ENCODE assay signal across 8 cellular contexts in the genomic region with DNA sequence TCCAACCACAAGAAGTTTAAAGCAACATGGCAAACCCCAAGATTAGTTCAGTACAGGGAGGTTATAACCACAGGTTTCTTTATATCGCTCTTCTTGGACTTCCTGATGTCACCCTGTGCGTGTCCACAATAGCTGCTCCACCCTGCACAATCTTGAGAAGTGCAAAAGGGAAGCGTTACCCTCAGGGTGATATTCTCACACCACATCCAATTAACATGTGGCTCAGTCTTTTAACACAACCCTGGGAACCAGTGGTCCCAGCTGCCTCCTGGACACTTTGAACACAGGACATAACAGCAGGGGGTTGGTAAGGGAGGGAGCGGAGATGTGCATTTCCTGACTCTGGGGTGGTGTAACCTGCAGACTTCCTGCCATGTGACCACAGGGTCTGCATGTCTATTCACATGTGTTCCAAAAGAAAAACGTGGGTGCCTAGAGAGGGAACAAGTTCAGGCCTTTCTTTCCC.
DNase-seq lines count a peak whose midpoint lies in the region; ATAC-seq and TF ChIP-seq lines count a peak whose summit lies in the region.

No MANE protein-coding gene starts in this region.

- no peaks in the 10 kb centered on the region for H3K36me3 ChIP-seq in ovary

- H3K4me1 Mint-ChIP-seq in stimulated activated naive B cell treated with anti-CD40 and anti-IgM and Interleukin-4, amounts not matched to agents 10 μg/mL and 1 μg/mL and 100 μg/mL, for 72 hours, result peaks cover 16 to 43% of the 10 kb centered on the region in 2 donors

- peak; percentile 97 for ATAC-seq in GM19455 (IDR thresholded peaks at IDR 0.05; ENCODE audit: unreplicated experiment)
- peak; percentile 94 for ATAC-seq in HG03520 (IDR thresholded peaks at IDR 0.05; ENCODE audit: unreplicated experiment)
- ATAC-seq in left cardiac atrium, result peak; percentile 40 to 49
- ATAC-seq in stimulated activated naive B cell treated with anti-CD40 and anti-IgM and Interleukin-4, amounts not matched to agents 10 μg/mL and 1 μg/mL and 100 μg/mL, for 72 hours (replicated peaks), result peak; percentile 97 to 98

- peak overlapping the region; percentile 97 for H3K27ac Mint-ChIP-seq in stimulated activated naive B cell treated with anti-CD40 and anti-IgM and Interleukin-4, amounts not matched to agents 10 μg/mL and 1 μg/mL and 100 μg/mL, for 72 hours

- H3K27me3 Mint-ChIP-seq in stimulated activated naive B cell treated with anti-CD40 and anti-IgM and Interleukin-4, amounts not matched to agents 10 μg/mL and 1 μg/mL and 100 μg/mL, for 72 hours, result no peaks in the 10 kb centered on the region

- 77 to 80% (median 79%) methylated on average over 5 of the region's 5 CpGs for WGBS in ovary, 3 donors

- H3K27me3 ChIP-seq in ovary, result no peaks in the 10 kb centered on the region

- peaks cover 2% of the 10 kb centered on the region for H3K4me1 ChIP-seq in ovary (ENCODE audit: insufficient read depth)

- H3K9me3 ChIP-seq in ovary, result no peaks in the 10 kb centered on the region

- peaks cover 14 to 21% of the 10 kb centered on the region in 2 donors for H3K36me3 Mint-ChIP-seq in stimulated activated naive B cell treated with anti-CD40 and anti-IgM and Interleukin-4, amounts not matched to agents 10 μg/mL and 1 μg/mL and 100 μg/mL, for 72 hours

- H3K4me3 ChIP-seq in ovary, result no peak overlapping the region

- intact Hi-C loops in left cardiac atrium (cut with DNase I), result no loop called here
- intact Hi-C loops in ovary (cut with DNase I), result no loop called here

- DNase-seq in CD1c-positive myeloid dendritic cell (ENCODE audit: extremely low spot score), result peak; percentile 77
- peak; percentile 32 to 42 for DNase-seq in activated CD4-positive, alpha-beta T cell treated with anti-CD3 and anti-CD28 coated beads, Interleukin-2, amount 50 U/mL, for 48 hours
- DNase-seq in left cardiac atrium, result peak; percentile 26
- peak; percentile 56 for DNase-seq in stimulated activated naive B cell treated with anti-CD40 and anti-IgM and Interleukin-4, amounts not matched to agents 10 μg/mL and 1 μg/mL and 100 μg/mL, for 72 hours
- no peak for DNase-seq in ovary
- no peak for DNase-seq in NCI-H1436 treated with DMSO at 0.1 percent for 48 hours (lab: John Stamatoyannopoulos, UW)

- H3K27ac ChIP-seq in ovary, result no peak overlapping the region

- H3K9me3 Mint-ChIP-seq in stimulated activated naive B cell treated with anti-CD40 and anti-IgM and Interleukin-4, amounts not matched to agents 10 μg/mL and 1 μg/mL and 100 μg/mL, for 72 hours, result no peaks in the 10 kb centered on the region

- H3K4me3 Mint-ChIP-seq in stimulated activated naive B cell treated with anti-CD40 and anti-IgM and Interleukin-4, amounts not matched to agents 10 μg/mL and 1 μg/mL and 100 μg/mL, for 72 hours, result peak overlapping the region; percentile 73 to 79

- no peak for TF ChIP-seq EP300 in ovary (IDR thresholded peaks at IDR 0.05)

- no peak for TF ChIP-seq POLR2A in ovary (IDR thresholded peaks at IDR 0.05)

- no peak for TF ChIP-seq CTCF in ovary (IDR thresholded peaks at IDR 0.05)

Comparison
In these comparisons a context has a peak if more than half of its experiments do, and no peak if none do; other contexts are left out.
1. DNase-seq: peak in CD1c-positive myeloid dendritic cell (single experiment), activated CD4-positive, alpha-beta T cell treated with anti-CD3 and anti-CD28 coated beads, Interleukin-2, amount 50 U/mL, for 48 hours (2 of 2), left cardiac atrium (single experiment) and stimulated activated naive B cell treated with anti-CD40 and anti-IgM and Interleukin-4, amounts not matched to agents 10 μg/mL and 1 μg/mL and 100 μg/mL, for 72 hours (single experiment); none in ovary (0 of 5) and NCI-H1436 treated with DMSO at 0.1 percent for 48 hours (single experiment).
2. ATAC-seq: peak in every context shown above with its lines; median percentile 98 in stimulated activated naive B cell treated with anti-CD40 and anti-IgM and Interleukin-4, amounts not matched to agents 10 μg/mL and 1 μg/mL and 100 μg/mL, for 72 hours; 97 in GM19455; 94 in HG03520; 44 in left cardiac atrium.